In genomic region chr12:107352347-107353081, GRCh38 we compare ENCODE assay signal across 1 cellular context.
TF ChIP-seq lines count a peak whose summit lies in the region.

No MANE protein-coding gene starts in this region.

TF ChIP-seq in HepG2, 621 proteins besides CTCF, POLR2A, EP300 and RAD21 (continued from another document and continues in another):
- TF ChIP-seq RNF219 (CRISPR knock-in tag; IDR thresholded peaks at IDR 0.05) (no peak), HNRNPK (IDR thresholded peaks at IDR 0.05; ENCODE audit: low read depth, low read length, poor library complexity, severe bottlenecking) (no peak), ZNF264 (CRISPR knock-in tag; IDR thresholded peaks at IDR 0.05) (peak; percentile 85; the same call in 1 of the 2 replicates), PAF1 (CRISPR knock-in tag; IDR thresholded peaks at IDR 0.05) (no peak), ARNTL (CRISPR knock-in tag; IDR thresholded peaks at IDR 0.05) (no peak), GPN1 (CRISPR knock-in tag; IDR thresholded peaks at IDR 0.05; ENCODE audit: borderline replicate concordance) (no peak), SPEN (CRISPR knock-in tag; IDR thresholded peaks at IDR 0.05; ENCODE audit: low read depth) (0 out of 2 replicates have a peak, but pooled peaks have one; percentile 22), SOX13 (IDR thresholded peaks at IDR 0.05) (peak; percentile 69; the same call in 1 of the 2 replicates), SOX13 (CRISPR knock-in tag; conservative IDR thresholded peaks at IDR 0.05 in 1 of 2, IDR thresholded peaks at IDR 0.05 in 1 of 2) (peak in 1 of 2 experiments; percentile 89; a peak in 2 of 4 replicates), SRY (CRISPR knock-in tag; IDR thresholded peaks at IDR 0.05) (no peak), KDM1A (CRISPR knock-in tag; IDR thresholded peaks at IDR 0.05) (peak; percentile 86), ZNF549 (CRISPR knock-in tag; IDR thresholded peaks at IDR 0.05) (no peak), ZNF816 (CRISPR knock-in tag; IDR thresholded peaks at IDR 0.05; ENCODE audit: borderline replicate concordance) (no peak), ZFP36L2 (CRISPR knock-in tag; IDR thresholded peaks at IDR 0.05) (no peak), RBAK (CRISPR knock-in tag; IDR thresholded peaks at IDR 0.05) (peak; percentile 82), GTF2F1 (IDR thresholded peaks at IDR 0.05; ENCODE audit: low read length) (no peak), NFE2L2 (IDR thresholded peaks at IDR 0.05; ENCODE audit: low read length) (no peak), NFIB (CRISPR knock-in tag; IDR thresholded peaks at IDR 0.05; ENCODE audit: borderline replicate concordance) (no peak), GTF3A (CRISPR knock-in tag; conservative IDR thresholded peaks at IDR 0.05) (no peak), ARHGAP35 (CRISPR knock-in tag; IDR thresholded peaks at IDR 0.05; ENCODE audit: borderline replicate concordance) (no peak), THAP11 (CRISPR knock-in tag; IDR thresholded peaks at IDR 0.05) (peak; percentile 81), ATAD3A (CRISPR knock-in tag; IDR thresholded peaks at IDR 0.05) (no peak), ZNF501 (CRISPR knock-in tag; IDR thresholded peaks at IDR 0.05) (no peak), KDM2A (CRISPR knock-in tag; IDR thresholded peaks at IDR 0.05; ENCODE audit: borderline replicate concordance, low read depth) (peak; percentile 54; the same call in 1 of the 2 replicates), ZBTB38 (CRISPR knock-in tag; IDR thresholded peaks at IDR 0.05) (no peak), YEATS2 (CRISPR knock-in tag; IDR thresholded peaks at IDR 0.05; ENCODE audit: borderline replicate concordance) (no peak; the same call in 1 of the 2 replicates), SRSF9 (IDR thresholded peaks at IDR 0.05; ENCODE audit: borderline replicate concordance, insufficient read depth, low read depth, low read length, poor library complexity, severe bottlenecking) (no peak), CENPX (CRISPR knock-in tag; IDR thresholded peaks at IDR 0.05) (no peak), ZNF205 (CRISPR knock-in tag; IDR thresholded peaks at IDR 0.05) (no peak), ZSCAN29 (CRISPR knock-in tag; conservative IDR thresholded peaks at IDR 0.05) (0 out of 2 replicates have a peak, but pooled peaks have one; percentile 46), CREB1 (IDR thresholded peaks at IDR 0.05) (no peak), CREB1 (CRISPR knock-in tag; IDR thresholded peaks at IDR 0.05) (no peak), TEAD2 (CRISPR knock-in tag; IDR thresholded peaks at IDR 0.05) (no peak), ELF4 (CRISPR knock-in tag; IDR thresholded peaks at IDR 0.05; ENCODE audit: borderline replicate concordance) (no peak), JARID2 (CRISPR knock-in tag; IDR thresholded peaks at IDR 0.05; ENCODE audit: insufficient replicate concordance) (no peak), DBP (CRISPR knock-in tag; IDR thresholded peaks at IDR 0.05; ENCODE audit: not compliant biosample characterization) (no peak), ATF7 (IDR thresholded peaks at IDR 0.05) (no peak), ATF7 (CRISPR knock-in tag; IDR thresholded peaks at IDR 0.05) (0 out of 2 replicates have a peak, but pooled peaks have one; percentile 30), MAF1 (CRISPR knock-in tag; IDR thresholded peaks at IDR 0.05; ENCODE audit: borderline replicate concordance) (no peak), FOXO1 (CRISPR knock-in tag; IDR thresholded peaks at IDR 0.05) (peak; percentile 99), IRF2 (CRISPR knock-in tag; IDR thresholded peaks at IDR 0.05) (0 out of 2 replicates have a peak, but pooled peaks have one; percentile 59), CBFB (CRISPR knock-in tag; IDR thresholded peaks at IDR 0.05) (peak; percentile 86; the same call in 1 of the 2 replicates), FOXP1 (IDR thresholded peaks at IDR 0.05) (0 out of 2 replicates have a peak, but pooled peaks have one; percentile 59), FOXP1 (CRISPR knock-in tag; IDR thresholded peaks at IDR 0.05) (peak; percentile 97), MTF1 (CRISPR knock-in tag; IDR thresholded peaks at IDR 0.05) (no peak), ZNF660 (CRISPR knock-in tag; IDR thresholded peaks at IDR 0.05; ENCODE audit: borderline replicate concordance, low read depth) (no peak), E2F5 (CRISPR knock-in tag; conservative IDR thresholded peaks at IDR 0.05) (no peak), HDAC2 (CRISPR knock-in tag; IDR thresholded peaks at IDR 0.05) (peak; percentile 94), ZNF451 (CRISPR knock-in tag; IDR thresholded peaks at IDR 0.05) (no peak), AFF4 (CRISPR knock-in tag; IDR thresholded peaks at IDR 0.05) (no peak), NCOA1 (CRISPR knock-in tag; IDR thresholded peaks at IDR 0.05) (no peak), PRPF4 (IDR thresholded peaks at IDR 0.05; ENCODE audit: low read depth, low read length, poor library complexity, severe bottlenecking) (no peak), ZFAT (CRISPR knock-in tag; conservative IDR thresholded peaks at IDR 0.05) (no peak), KLF9 (CRISPR knock-in tag; IDR thresholded peaks at IDR 0.05; ENCODE audit: low read depth) (no peak), RARG (CRISPR knock-in tag; IDR thresholded peaks at IDR 0.05; ENCODE audit: low read depth) (no peak), ZNF598 (CRISPR knock-in tag; IDR thresholded peaks at IDR 0.05; ENCODE audit: borderline replicate concordance) (no peak), ZNF484 (CRISPR knock-in tag; IDR thresholded peaks at IDR 0.05; ENCODE audit: borderline replicate concordance, low read depth) (no peak), ZNF143 (CRISPR knock-in tag; IDR thresholded peaks at IDR 0.05) (peak; percentile 77), RXRB (CRISPR knock-in tag; IDR thresholded peaks at IDR 0.05; ENCODE audit: borderline replicate concordance) (peak; percentile 88), SETDB1 (CRISPR knock-in tag; IDR thresholded peaks at IDR 0.05; ENCODE audit: borderline replicate concordance) (no peak), ZNF253 (CRISPR knock-in tag; IDR thresholded peaks at IDR 0.05; ENCODE audit: borderline replicate concordance) (no peak), ZNF564 (CRISPR knock-in tag; IDR thresholded peaks at IDR 0.05) (no peak)
- TF ChIP-seq, protein P1, sequence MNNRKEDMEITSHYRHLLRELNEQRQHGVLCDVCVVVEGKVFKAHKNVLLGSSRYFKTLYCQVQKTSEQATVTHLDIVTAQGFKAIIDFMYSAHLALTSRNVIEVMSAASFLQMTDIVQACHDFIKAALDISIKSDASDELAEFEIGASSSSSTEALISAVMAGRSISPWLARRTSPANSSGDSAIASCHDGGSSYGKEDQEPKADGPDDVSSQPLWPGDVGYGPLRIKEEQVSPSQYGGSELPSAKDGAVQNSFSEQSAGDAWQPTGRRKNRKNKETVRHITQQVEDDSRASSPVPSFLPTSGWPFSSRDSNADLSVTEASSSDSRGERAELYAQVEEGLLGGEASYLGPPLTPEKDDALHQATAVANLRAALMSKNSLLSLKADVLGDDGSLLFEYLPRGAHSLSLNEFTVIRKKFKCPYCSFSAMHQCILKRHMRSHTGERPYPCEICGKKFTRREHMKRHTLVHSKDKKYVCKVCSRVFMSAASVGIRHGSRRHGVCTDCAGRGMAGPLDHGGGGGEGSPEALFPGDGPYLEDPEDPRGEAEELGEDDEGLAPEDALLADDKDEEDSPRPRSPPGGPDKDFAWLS (CRISPR knock-in tag; IDR thresholded peaks at IDR 0.05; ENCODE audit: borderline replicate concordance), result no peak
- TF ChIP-seq, protein P2, sequence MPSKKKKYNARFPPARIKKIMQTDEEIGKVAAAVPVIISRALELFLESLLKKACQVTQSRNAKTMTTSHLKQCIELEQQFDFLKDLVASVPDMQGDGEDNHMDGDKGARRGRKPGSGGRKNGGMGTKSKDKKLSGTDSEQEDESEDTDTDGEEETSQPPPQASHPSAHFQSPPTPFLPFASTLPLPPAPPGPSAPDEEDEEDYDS (CRISPR knock-in tag; IDR thresholded peaks at IDR 0.05), result peak; percentile 53; the same call in 1 of the 2 replicates
- TF ChIP-seq, protein P3, sequence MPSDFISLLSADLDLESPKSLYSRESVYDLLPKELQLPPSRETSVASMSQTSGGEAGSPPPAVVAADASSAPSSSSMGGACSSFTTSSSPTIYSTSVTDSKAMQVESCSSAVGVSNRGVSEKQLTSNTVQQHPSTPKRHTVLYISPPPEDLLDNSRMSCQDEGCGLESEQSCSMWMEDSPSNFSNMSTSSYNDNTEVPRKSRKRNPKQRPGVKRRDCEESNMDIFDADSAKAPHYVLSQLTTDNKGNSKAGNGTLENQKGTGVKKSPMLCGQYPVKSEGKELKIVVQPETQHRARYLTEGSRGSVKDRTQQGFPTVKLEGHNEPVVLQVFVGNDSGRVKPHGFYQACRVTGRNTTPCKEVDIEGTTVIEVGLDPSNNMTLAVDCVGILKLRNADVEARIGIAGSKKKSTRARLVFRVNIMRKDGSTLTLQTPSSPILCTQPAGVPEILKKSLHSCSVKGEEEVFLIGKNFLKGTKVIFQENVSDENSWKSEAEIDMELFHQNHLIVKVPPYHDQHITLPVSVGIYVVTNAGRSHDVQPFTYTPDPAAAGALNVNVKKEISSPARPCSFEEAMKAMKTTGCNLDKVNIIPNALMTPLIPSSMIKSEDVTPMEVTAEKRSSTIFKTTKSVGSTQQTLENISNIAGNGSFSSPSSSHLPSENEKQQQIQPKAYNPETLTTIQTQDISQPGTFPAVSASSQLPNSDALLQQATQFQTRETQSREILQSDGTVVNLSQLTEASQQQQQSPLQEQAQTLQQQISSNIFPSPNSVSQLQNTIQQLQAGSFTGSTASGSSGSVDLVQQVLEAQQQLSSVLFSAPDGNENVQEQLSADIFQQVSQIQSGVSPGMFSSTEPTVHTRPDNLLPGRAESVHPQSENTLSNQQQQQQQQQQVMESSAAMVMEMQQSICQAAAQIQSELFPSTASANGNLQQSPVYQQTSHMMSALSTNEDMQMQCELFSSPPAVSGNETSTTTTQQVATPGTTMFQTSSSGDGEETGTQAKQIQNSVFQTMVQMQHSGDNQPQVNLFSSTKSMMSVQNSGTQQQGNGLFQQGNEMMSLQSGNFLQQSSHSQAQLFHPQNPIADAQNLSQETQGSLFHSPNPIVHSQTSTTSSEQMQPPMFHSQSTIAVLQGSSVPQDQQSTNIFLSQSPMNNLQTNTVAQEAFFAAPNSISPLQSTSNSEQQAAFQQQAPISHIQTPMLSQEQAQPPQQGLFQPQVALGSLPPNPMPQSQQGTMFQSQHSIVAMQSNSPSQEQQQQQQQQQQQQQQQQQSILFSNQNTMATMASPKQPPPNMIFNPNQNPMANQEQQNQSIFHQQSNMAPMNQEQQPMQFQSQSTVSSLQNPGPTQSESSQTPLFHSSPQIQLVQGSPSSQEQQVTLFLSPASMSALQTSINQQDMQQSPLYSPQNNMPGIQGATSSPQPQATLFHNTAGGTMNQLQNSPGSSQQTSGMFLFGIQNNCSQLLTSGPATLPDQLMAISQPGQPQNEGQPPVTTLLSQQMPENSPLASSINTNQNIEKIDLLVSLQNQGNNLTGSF (CRISPR knock-in tag; IDR thresholded peaks at IDR 0.05), result no peak
